ENCODE assay signal across 11 cellular contexts in the genomic region with DNA sequence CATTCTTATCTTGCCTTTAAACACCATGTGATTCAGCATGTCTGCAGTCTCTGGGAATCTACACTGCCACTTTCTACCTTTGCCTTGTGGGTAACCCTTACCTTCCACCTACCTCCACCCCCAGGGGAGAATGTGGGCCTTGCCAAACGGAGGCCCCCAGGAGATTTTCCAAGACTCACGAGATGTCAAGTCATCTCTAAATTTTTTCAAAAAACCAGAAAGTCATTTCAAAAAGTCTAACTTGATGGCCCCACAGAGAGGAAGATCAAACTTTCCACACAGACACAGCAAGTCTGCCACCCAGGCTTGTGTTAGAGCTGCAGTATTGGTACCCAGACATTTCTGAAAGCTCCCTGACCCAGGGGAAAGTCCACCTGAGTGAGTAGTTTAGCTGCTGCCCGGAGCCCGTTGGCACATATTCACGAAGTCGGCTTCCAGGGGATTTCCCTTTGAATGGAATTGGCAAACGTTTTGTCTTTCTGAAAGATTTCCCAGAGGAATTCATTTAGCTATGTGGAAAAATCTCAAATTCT. TPM values are rescaled to one million over a fixed set of nuclear protein-coding genes. Genes with fewer than 3 reads are reported as not detected.
DNase-seq lines count a peak whose midpoint lies in the region; ATAC-seq and TF ChIP-seq lines count a peak whose summit lies in the region.
"Had no signal": no experiment of that assay in that cellular context is flagged by ENCODE, and none has a peak within 500 bp of the region (broad histone marks: within the 10 kb centered on the region; RNA-seq: fewer than 3 reads in every experiment).

No MANE protein-coding gene starts in this region.

- no peak for TF ChIP-seq POLR2A in esophagus muscularis mucosa (IDR thresholded peaks at IDR 0.05; ENCODE audit: low read depth)

- CTCF ChIA-PET in naive thymus-derived CD4-positive, alpha-beta T cell (lab: Charles Lee), result no interaction called here

- intact Hi-C loops in naive thymus-derived CD4-positive, alpha-beta T cell (cut with micrococcal nuclease), result no loop called here
- intact Hi-C loops in esophagus muscularis mucosa (cut with DNase I), result no loop called here

- H3K9me3 ChIP-seq in naive thymus-derived CD4-positive, alpha-beta T cell (ENCODE audit: control insufficient read depth in 2 of 3, low read length in 3 of 3), result no peaks in the 10 kb centered on the region
- H3K9me3 ChIP-seq in thymus (ENCODE audit: control insufficient read depth) (no peaks in the 10 kb centered on the region), esophagus muscularis mucosa (no peaks in the 10 kb centered on the region)
- H3K9me3 ChIP-seq: mucosa of descending colon had no signal

- no peaks in the 10 kb centered on the region for H3K9me3 Mint-ChIP-seq in activated T-helper 17 cell treated with anti-CD3 and anti-CD28 coated beads, Interleukin-2, amount 50 U/mL, for 72 hours
- peaks cover 0 to 4% (median 0%) of the 10 kb centered on the region in 11 donors for H3K9me3 Mint-ChIP-seq in naive thymus-derived CD4-positive, alpha-beta T cell

- H3K4me1 ChIP-seq in naive thymus-derived CD4-positive, alpha-beta T cell (ENCODE audit: control insufficient read depth in 2 of 2, insufficient read depth in 2 of 2, low read length in 2 of 2), result peaks cover 17 to 29% of the 10 kb centered on the region in 2 donors
- H3K4me1 ChIP-seq in thymus (ENCODE audit: control insufficient read depth, insufficient read depth, low read length), result peaks cover 52% of the 10 kb centered on the region
- H3K4me1 ChIP-seq in esophagus muscularis mucosa, result peaks cover 7 to 16% (median 8%) of the 10 kb centered on the region in 4 donors

- DNase-seq in activated effector memory CD4-positive, alpha-beta T cell treated with anti-CD3 and anti-CD28 coated beads, Interleukin-2, amount 50 U/mL, for 16 hours, result peak; percentile 79
- no peak for DNase-seq in activated effector memory CD4-positive, alpha-beta T cell treated with Interleukin-2 at 50 U/mL for 16 hours
- peak in 1 of 9 donors; percentile 63 for DNase-seq in naive thymus-derived CD4-positive, alpha-beta T cell
- DNase-seq in esophagus muscularis mucosa (ENCODE audit: extremely low spot score) (no peak), SHP77 (lab: John Stamatoyannopoulos, UW) (no peak)
- DNase-seq: HCEC 1CT, mucosa of descending colon, PC-9 had no signal

- peak; percentile 54 for ATAC-seq in activated T-helper 17 cell treated with anti-CD3 and anti-CD28 coated beads, Interleukin-2, amount 50 U/mL, for 72 hours (replicated peaks)
- no peak for ATAC-seq in naive thymus-derived CD4-positive, alpha-beta T cell
- ATAC-seq in HG03439 (IDR thresholded peaks at IDR 0.05; ENCODE audit: unreplicated experiment), result no peak
- ATAC-seq: mucosa of descending colon had no signal

- WGBS in thymus, result 35% methylated on average over 7 of the region's 7 CpGs
- WGBS in esophagus muscularis mucosa, result 35% methylated on average over 7 of the region's 7 CpGs

- H3K27ac ChIP-seq in naive thymus-derived CD4-positive, alpha-beta T cell (ENCODE audit: low read depth, low read length), result no peak overlapping the region
- H3K27ac ChIP-seq in thymus (ENCODE audit: low read depth) (peak overlapping the region; percentile 92), esophagus muscularis mucosa (replicated peaks in 1 of 4) (no peak overlapping the region)
- H3K27ac ChIP-seq: PC-9 had no signal

- H3K4me1 Mint-ChIP-seq in activated T-helper 17 cell treated with anti-CD3 and anti-CD28 coated beads, Interleukin-2, amount 50 U/mL, for 72 hours, result peaks cover 34% of the 10 kb centered on the region
- H3K4me1 Mint-ChIP-seq in naive thymus-derived CD4-positive, alpha-beta T cell, result peaks cover 23 to 59% (median 35%) of the 10 kb centered on the region in 7 donors

- POLR2A ChIA-PET in naive thymus-derived CD4-positive, alpha-beta T cell (lab: Charles Lee), result interaction anchor here (3.4 kb wide), 1 partner anchor 117 kb away, joined by 16 read pairs; a partner anchor contains a TSS

- no peak for TF ChIP-seq EP300 in esophagus muscularis mucosa (IDR thresholded peaks at IDR 0.05)

- H3K27ac Mint-ChIP-seq in activated T-helper 17 cell treated with anti-CD3 and anti-CD28 coated beads, Interleukin-2, amount 50 U/mL, for 72 hours, result peak overlapping the region; percentile 80
- peak overlapping the region in 8 of 9 donors; percentile 19 to 93 (median 64) for H3K27ac Mint-ChIP-seq in naive thymus-derived CD4-positive, alpha-beta T cell

- H3K4me3 ChIP-seq in naive thymus-derived CD4-positive, alpha-beta T cell (ENCODE audit: low read length), result no peak overlapping the region
- no peak overlapping the region for H3K4me3 ChIP-seq in thymus (ENCODE audit: low read length)
- H3K4me3 ChIP-seq in esophagus muscularis mucosa, result no peak overlapping the region
- H3K4me3 ChIP-seq: mucosa of descending colon, PC-9 had no signal

- TF ChIP-seq CTCF in esophagus muscularis mucosa (IDR thresholded peaks at IDR 0.05), result no peak

- H3K36me3 Mint-ChIP-seq in activated T-helper 17 cell treated with anti-CD3 and anti-CD28 coated beads, Interleukin-2, amount 50 U/mL, for 72 hours (ENCODE audit: low read depth), result peaks cover 19% of the 10 kb centered on the region
- H3K36me3 Mint-ChIP-seq in naive thymus-derived CD4-positive, alpha-beta T cell, result peaks cover 0 to 18% (median 4%) of the 10 kb centered on the region in 5 donors

- no peaks in the 10 kb centered on the region for H3K27me3 Mint-ChIP-seq in activated T-helper 17 cell treated with anti-CD3 and anti-CD28 coated beads, Interleukin-2, amount 50 U/mL, for 72 hours
- H3K27me3 Mint-ChIP-seq in naive thymus-derived CD4-positive, alpha-beta T cell, result no peaks in the 10 kb centered on the region

- no peaks in the 10 kb centered on the region for H3K27me3 ChIP-seq in naive thymus-derived CD4-positive, alpha-beta T cell (ENCODE audit: control insufficient read depth in 2 of 2, insufficient read depth in 2 of 2, low read length in 2 of 2)
- H3K27me3 ChIP-seq in thymus (ENCODE audit: control insufficient read depth, insufficient read depth) (no peaks in the 10 kb centered on the region), esophagus muscularis mucosa (no peaks in the 10 kb centered on the region)

- no peaks in the 10 kb centered on the region for H3K36me3 ChIP-seq in naive thymus-derived CD4-positive, alpha-beta T cell (ENCODE audit: control insufficient read depth in 2 of 3, insufficient read depth in 3 of 3, low read length in 3 of 3)
- no peaks in the 10 kb centered on the region for H3K36me3 ChIP-seq in thymus (ENCODE audit: control insufficient read depth, insufficient read depth)
- H3K36me3 ChIP-seq in esophagus muscularis mucosa, result no peaks in the 10 kb centered on the region

- peak overlapping the region; percentile 65 for H3K4me3 Mint-ChIP-seq in activated T-helper 17 cell treated with anti-CD3 and anti-CD28 coated beads, Interleukin-2, amount 50 U/mL, for 72 hours
- H3K4me3 Mint-ChIP-seq in naive thymus-derived CD4-positive, alpha-beta T cell, result peak overlapping the region in 1 of 10 donors; percentile 49

RNA-seq across cellular contexts. Expression of a gene that starts 4.6 kb away (rescaled TPM):
- total RNA-seq in activated T-helper 17 cell treated with anti-CD3 and anti-CD28 coated beads, Interleukin-2, amount 50 U/mL, for 72 hours, result 100 to 1,000 TPM; 295 to 386 TPM
- total RNA-seq in naive thymus-derived CD4-positive, alpha-beta T cell, result 100 to 1,000 TPM in 1 of 5 experiments, 10 to 100 TPM in 4; 76.6 to 274 (median 90.0) TPM
- polyA plus RNA-seq in naive thymus-derived CD4-positive, alpha-beta T cell, result 100 to 1,000 TPM; 251 to 291 TPM
- 206 TPM for polyA plus RNA-seq in thymus
- 100 to 1,000 TPM in 2 of 4 donors, 10 to 100 TPM in 2; 70.5 to 143 (median 112) TPM for total RNA-seq in esophagus muscularis mucosa
